8 cellular contexts compared by ENCODE assay signal in genomic region chr19:45130888-45131615, GRCh38. TPM values are rescaled to one million over a fixed set of nuclear protein-coding genes. Genes with fewer than 3 reads are reported as not detected.
DNase-seq lines count a peak whose midpoint lies in the region; ATAC-seq and TF ChIP-seq lines count a peak whose summit lies in the region.

No MANE protein-coding gene starts in this region.

- peak overlapping the region; percentile 17 for H3K23ac ChIP-seq in neuronal stem cell (ENCODE audit: low read depth, low read length, poor library complexity)

- no peak overlapping the region for H2AK5ac ChIP-seq in neuronal stem cell (ENCODE audit: low read depth, low read length)

- peak; percentile 99 for DNase-seq in NCI-H146 (lab: John Stamatoyannopoulos, UW)
- no peak for DNase-seq in activated B cell treated with CpG ODN at 0.5 μM for 24 hours
- DNase-seq in neuronal stem cell (ENCODE audit: low spot score), result no peak
- DNase-seq in stimulated activated CD8-positive, alpha-beta memory T cell treated with anti-CD3 and anti-CD28 coated beads, Interleukin-4, amount 100 ng/mL, for 48 hours, result no peak
- DNase-seq in stimulated activated CD4-positive, alpha-beta T cell treated with anti-CD3 and anti-CD28 coated beads, Interleukin-12 subunit alpha, Interleukin-12 subunit beta, amount 100 ng/mL, for 4 hours, result no peak
- no peak for DNase-seq in T-helper 17 cell

- H4K8ac ChIP-seq in neuronal stem cell (ENCODE audit: low read depth, low read length), result no peak overlapping the region

- H3K18ac ChIP-seq in neuronal stem cell (ENCODE audit: low read length), result peak overlapping the region; percentile 38

- H3K4me1 Mint-ChIP-seq in activated B cell treated with CpG ODN at 0.5 μM for 24 hours (peaks cover 38% of the 10 kb centered on the region), T-helper 17 cell (peaks cover 8% of the 10 kb centered on the region)

- POLR2A ChIA-PET in activated B cell treated with CpG ODN at 0.5 μM for 24 hours (lab: Charles Lee), result no interaction called here

- no peak overlapping the region for H2BK120ac ChIP-seq in neuronal stem cell (ENCODE audit: low read depth, low read length)

- no peak overlapping the region for H3K4me2 ChIP-seq in neuronal stem cell (ENCODE audit: insufficient read depth, low read length, poor library complexity, severe bottlenecking)

- H3K14ac ChIP-seq in neuronal stem cell (ENCODE audit: low read length), result peak overlapping the region; percentile 2

- no peak overlapping the region for H3K4ac ChIP-seq in neuronal stem cell (ENCODE audit: low read length)

- no peak overlapping the region for H4K91ac ChIP-seq in neuronal stem cell (ENCODE audit: low read depth, low read length, poor library complexity)

- peaks cover 17% of the 10 kb centered on the region for H3K79me1 ChIP-seq in neuronal stem cell (ENCODE audit: low read depth, low read length)

- no peaks in the 10 kb centered on the region for H3K27me3 Mint-ChIP-seq in activated B cell treated with CpG ODN at 0.5 μM for 24 hours
- no peaks in the 10 kb centered on the region for H3K27me3 Mint-ChIP-seq in T-helper 17 cell

- H2BK15ac ChIP-seq in neuronal stem cell (ENCODE audit: low read length), result no peak overlapping the region

- no peak overlapping the region for H2BK5ac ChIP-seq in neuronal stem cell (ENCODE audit: low read length)

- ATAC-seq in activated B cell treated with CpG ODN at 0.5 μM for 24 hours (ENCODE audit: low read depth), result peak; percentile 53
- no peak for ATAC-seq in T-helper 17 cell
- ATAC-seq in GM19023 (IDR thresholded peaks at IDR 0.05; ENCODE audit: unreplicated experiment), result no peak

- H3K4me1 ChIP-seq in neuronal stem cell (ENCODE audit: control insufficient read depth in 2 of 2, insufficient read depth in 1 of 2, low read depth in 1 of 2, low read length in 2 of 2), result peaks cover 6 to 11% of the 10 kb centered on the region in 2 donors

- no peaks in the 10 kb centered on the region for H3K9me3 Mint-ChIP-seq in activated B cell treated with CpG ODN at 0.5 μM for 24 hours

- no CpG with 5 or more reads among the region's 13 CpGs for WGBS in neuronal stem cell (ENCODE audit: extremely low coverage in 2 of 2, insufficient read length in 2 of 2, insufficient replicate concordance in 1 of 2), 2 donors

- H2AFZ ChIP-seq in neuronal stem cell (ENCODE audit: low read length), result no peak overlapping the region

- no peak overlapping the region for H3K9ac ChIP-seq in neuronal stem cell (ENCODE audit: low read depth, low read length, poor library complexity)

- no peak overlapping the region for H3K27ac Mint-ChIP-seq in activated B cell treated with CpG ODN at 0.5 μM for 24 hours
- no peak overlapping the region for H3K27ac Mint-ChIP-seq in T-helper 17 cell

- H3K4me3 Mint-ChIP-seq in activated B cell treated with CpG ODN at 0.5 μM for 24 hours, result no peak overlapping the region
- no peak overlapping the region for H3K4me3 Mint-ChIP-seq in T-helper 17 cell

- no peak overlapping the region for H3K27ac ChIP-seq in neuronal stem cell (replicated peaks; ENCODE audit: low read length)

- no peak overlapping the region for H3K4me3 ChIP-seq in neuronal stem cell (ENCODE audit: low read length in 2 of 2)

- H2BK12ac ChIP-seq in neuronal stem cell (ENCODE audit: low read length), result no peak overlapping the region

- H3K36me3 Mint-ChIP-seq in activated B cell treated with CpG ODN at 0.5 μM for 24 hours (ENCODE audit: low read depth) (peaks cover 7% of the 10 kb centered on the region), T-helper 17 cell (ENCODE audit: low read depth) (no peaks in the 10 kb centered on the region)

- no peaks in the 10 kb centered on the region for H3K27me3 ChIP-seq in neuronal stem cell (ENCODE audit: control insufficient read depth in 3 of 3, insufficient read depth in 3 of 3, low read depth in 1 of 3, low read length in 3 of 3)

- H3K36me3 ChIP-seq in neuronal stem cell (replicated peaks in 1 of 2; ENCODE audit: control insufficient read depth in 2 of 2, insufficient read depth in 2 of 2, low read length in 2 of 2), result peaks cover 0 to 4% of the 10 kb centered on the region in 2 donors

- TF ChIP-seq CTCF in GM12873 (IDR thresholded peaks at IDR 0.05; ENCODE audit: insufficient read depth, low read depth, low read length, missing control alignments) (peak; percentile 56), activated B cell treated with CpG ODN at 0.5 μM for 24 hours (IDR thresholded peaks at IDR 0.05) (no peak)

- peaks cover 0 to 2% of the 10 kb centered on the region in 2 donors for H3K9me3 ChIP-seq in neuronal stem cell (replicated peaks in 1 of 2; ENCODE audit: control insufficient read depth in 2 of 2, insufficient read depth in 1 of 2, low read depth in 1 of 2, low read length in 2 of 2)
- H3K9me3 ChIP-seq in T-helper 17 cell (ENCODE audit: control insufficient read depth, low read length, poor library complexity, severe bottlenecking), result no peaks in the 10 kb centered on the region

- CTCF ChIA-PET in activated B cell treated with CpG ODN at 0.5 μM for 24 hours (lab: Charles Lee), result no interaction called here

- intact Hi-C loops in activated B cell treated with CpG ODN at 0.5 μM for 24 hours (cut with micrococcal nuclease), result no loop called here

RNA-seq across cellular contexts. Expression of gene NKPD1, which starts 29.7 kb away (rescaled TPM):
- total RNA-seq in activated B cell treated with CpG ODN at 0.5 μM for 24 hours (0.11 and 0.12 TPM in 2 replicates), T-helper 17 cell (under 1 TPM; 0.57 to 0.97 TPM)
- polyA plus RNA-seq in neuronal stem cell (2013, experiment 1 of 2), result 0.28 TPM
- 0.33 TPM for polyA plus RNA-seq in neuronal stem cell (2013, experiment 2 of 2)

RNA-seq across cellular contexts. Expression of gene PPP1R37, which starts 38.1 kb away (rescaled TPM):
- 18.8 and 27.2 TPM in 2 replicates for total RNA-seq in activated B cell treated with CpG ODN at 0.5 μM for 24 hours
- polyA plus RNA-seq in neuronal stem cell (2013, experiment 1 of 2), result 15.6 TPM
- polyA plus RNA-seq in neuronal stem cell (2013, experiment 2 of 2), result 15.8 TPM
- total RNA-seq in T-helper 17 cell, result 10 to 100 TPM; 15.2 to 20.9 TPM

RNA-seq across cellular contexts. Expression of gene TRAPPC6A, which starts 47.0 kb away (rescaled TPM):
- 51.8 and 56.0 TPM in 2 replicates for total RNA-seq in activated B cell treated with CpG ODN at 0.5 μM for 24 hours
- polyA plus RNA-seq in neuronal stem cell (2013, experiment 1 of 2), result 50.4 TPM
- 51.0 TPM for polyA plus RNA-seq in neuronal stem cell (2013, experiment 2 of 2)
- total RNA-seq in T-helper 17 cell, result 10 to 100 TPM; 47.5 to 61.2 TPM

RNA-seq across cellular contexts. Expression of gene BLOC1S3, which starts 47.5 kb away (rescaled TPM):
- total RNA-seq in activated B cell treated with CpG ODN at 0.5 μM for 24 hours (15.6 and 16.5 TPM in 2 replicates), T-helper 17 cell (10 to 100 TPM; 12.9 to 15.2 TPM)
- 3.6 TPM for polyA plus RNA-seq in neuronal stem cell (2013, experiment 1 of 2)
- 3.7 TPM for polyA plus RNA-seq in neuronal stem cell (2013, experiment 2 of 2)

RNA-seq across cellular contexts. Expression of gene GEMIN7, which starts 52.0 kb away (rescaled TPM):
- total RNA-seq in activated B cell treated with CpG ODN at 0.5 μM for 24 hours, result 37.0 and 38.7 TPM in 2 replicates
- polyA plus RNA-seq in neuronal stem cell (2013, experiment 1 of 2), result 19.2 TPM
- polyA plus RNA-seq in neuronal stem cell (2013, experiment 2 of 2), result 18.7 TPM
- total RNA-seq in T-helper 17 cell, result 1 to 10 TPM; 8.8 TPM
